Comparison of ENCODE assay signal across 27 cellular contexts in the genomic region with DNA sequence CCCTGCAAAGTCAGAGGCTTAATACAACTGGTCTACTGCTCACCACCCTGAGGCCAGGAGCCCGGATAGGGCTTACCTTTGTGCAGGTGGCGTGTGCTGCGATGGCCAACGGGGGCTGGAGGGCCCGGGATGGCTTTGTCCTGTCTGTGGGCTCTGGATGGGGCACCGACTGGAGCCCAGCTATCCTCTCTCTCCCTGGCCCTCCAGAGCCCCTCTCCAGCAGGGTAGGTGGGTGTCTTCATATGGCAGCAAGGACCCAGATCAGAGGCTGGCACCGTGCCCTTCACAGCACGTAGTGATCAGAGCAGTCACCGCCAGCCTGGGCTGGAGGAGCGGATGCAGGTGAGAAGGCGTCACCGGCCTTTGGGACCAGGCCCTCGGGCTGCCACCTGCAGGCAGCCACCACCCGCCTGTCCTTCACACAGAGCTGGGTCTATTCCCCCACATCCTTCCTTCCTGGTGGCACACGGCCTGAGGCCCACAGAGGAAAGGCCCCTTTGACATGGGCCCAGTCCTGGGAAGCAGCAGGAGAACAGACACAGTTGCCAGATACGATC.
"Had no signal": no experiment of that assay in that cellular context is flagged by ENCODE, and none has a peak within 500 bp of the region (broad histone marks: within the 10 kb centered on the region; RNA-seq: fewer than 3 reads in every experiment).

No MANE protein-coding gene starts in this region.

- H3K9me3 ChIP-seq: adrenal gland, ascending aorta, colonic mucosa, esophagus muscularis mucosa, gastrocnemius medialis, testis, vagina had no signal

- H3K27me3 Mint-ChIP-seq: activated CD4-positive, alpha-beta T cell treated with anti-CD3 and anti-CD28 coated beads, Interleukin-2, amount 10 ng/mL, durations not matched to agents 7 days and 5 days; activated naive CD8-positive, alpha-beta T cell; effector memory CD8-positive, alpha-beta T cell; stimulated activated naive B cell treated with anti-CD40 and anti-IgM and Interleukin-4, amounts not matched to agents 10 μg/mL and 1 μg/mL and 100 μg/mL, for 72 hours had no signal

- H3K36me3 ChIP-seq: adrenal gland, ascending aorta, breast epithelium, colonic mucosa, esophagus muscularis mucosa, gastrocnemius medialis, left ventricle myocardium inferior, vagina had no signal

- H3K4me3 ChIP-seq: adrenal gland, ascending aorta, breast epithelium, colonic mucosa, esophagus muscularis mucosa, gastrocnemius medialis, left ventricle myocardium inferior, testis, vagina had no signal

- ATAC-seq: activated CD4-positive, CD25-positive, alpha-beta regulatory T cell treated with anti-CD3 and anti-CD28 coated beads, Interleukin-2, amount 50 U/mL, for 24 hours; effector memory CD8-positive, alpha-beta T cell; gastrocnemius medialis; natural killer cell; stimulated activated naive B cell treated with anti-CD40 and anti-IgM and Interleukin-4, amounts not matched to agents 10 μg/mL and 1 μg/mL and 100 μg/mL, for 72 hours had no signal

- H3K36me3 Mint-ChIP-seq: natural killer cell had no signal

- H3K27ac ChIP-seq: adrenal gland, ascending aorta, breast epithelium, colonic mucosa, esophagus muscularis mucosa, gastrocnemius medialis, left ventricle myocardium inferior, testis, vagina had no signal

- H3K9me3 Mint-ChIP-seq: activated CD4-positive, alpha-beta T cell treated with anti-CD3 and anti-CD28 coated beads, Interleukin-2, amount 10 ng/mL, durations not matched to agents 7 days and 5 days; effector memory CD8-positive, alpha-beta T cell; natural killer cell; stimulated activated naive B cell treated with anti-CD40 and anti-IgM and Interleukin-4, amounts not matched to agents 10 μg/mL and 1 μg/mL and 100 μg/mL, for 72 hours; T-helper 1 cell treated with Interleukin-12 subunit alpha and Interleukin-12 subunit beta and Interleukin-4 antibody, amounts not matched to agents 30 μg/mL and 1 μg/mL, for 36 hours had no signal

- H3K27me3 ChIP-seq: adrenal gland, ascending aorta, breast epithelium, colonic mucosa, dorsolateral prefrontal cortex, gastrocnemius medialis, testis, vagina had no signal

- H3K4me1 ChIP-seq: ascending aorta, breast epithelium, colonic mucosa, esophagus muscularis mucosa, gastrocnemius medialis, left ventricle myocardium inferior, testis, vagina had no signal

- DNase-seq: activated CD4-positive, alpha-beta T cell treated with anti-CD3 and anti-CD28 coated beads, Interleukin-2, amount 10 ng/mL, durations not matched to agents 7 days and 5 days; activated gamma-delta T cell treated with Interleukin-2 at 50 U/mL for 16 hours; activated T-cell treated with anti-CD3 and anti-CD28 coated beads, Interleukin-2, amount 50 U/mL, for 1 hour; colonic mucosa; dorsolateral prefrontal cortex; effector memory CD8-positive, alpha-beta T cell; gastrocnemius medialis; hypothalamus; left ventricle myocardium inferior; mammary epithelial cell; midbrain; natural killer cell; nucleus accumbens; posterior cingulate gyrus; stimulated activated CD4-positive, alpha-beta T cell treated with anti-CD3 and anti-CD28 coated beads, Interleukin-2, amount 100 ng/mL, for 48 hours; stimulated activated CD8-positive, alpha-beta memory T cell treated with anti-CD3 and anti-CD28 coated beads, Interleukin-4, amount 100 ng/mL, for 48 hours; stimulated activated naive B cell treated with anti-CD40 and anti-IgM and Interleukin-4, amounts not matched to agents 10 μg/mL and 1 μg/mL and 100 μg/mL, for 72 hours; testis; trophoblast cell had no signal

- H3K4me3 Mint-ChIP-seq: activated CD4-positive, alpha-beta T cell treated with anti-CD3 and anti-CD28 coated beads, Interleukin-2, amount 10 ng/mL, durations not matched to agents 7 days and 5 days; activated naive CD8-positive, alpha-beta T cell; effector memory CD8-positive, alpha-beta T cell; natural killer cell; stimulated activated naive B cell treated with anti-CD40 and anti-IgM and Interleukin-4, amounts not matched to agents 10 μg/mL and 1 μg/mL and 100 μg/mL, for 72 hours; T-helper 1 cell treated with Interleukin-12 subunit alpha and Interleukin-12 subunit beta and Interleukin-4 antibody, amounts not matched to agents 30 μg/mL and 1 μg/mL, for 36 hours had no signal

- H3K27ac Mint-ChIP-seq: activated CD4-positive, alpha-beta T cell treated with anti-CD3 and anti-CD28 coated beads, Interleukin-2, amount 10 ng/mL, durations not matched to agents 7 days and 5 days; activated naive CD8-positive, alpha-beta T cell; effector memory CD8-positive, alpha-beta T cell; T-helper 1 cell treated with Interleukin-12 subunit alpha and Interleukin-12 subunit beta and Interleukin-4 antibody, amounts not matched to agents 30 μg/mL and 1 μg/mL, for 36 hours had no signal

- H3K4me1 Mint-ChIP-seq: activated CD4-positive, alpha-beta T cell treated with anti-CD3 and anti-CD28 coated beads, Interleukin-2, amount 10 ng/mL, durations not matched to agents 7 days and 5 days had no signal
